ENCODE assay signal across 8 cellular contexts in the genomic region with DNA sequence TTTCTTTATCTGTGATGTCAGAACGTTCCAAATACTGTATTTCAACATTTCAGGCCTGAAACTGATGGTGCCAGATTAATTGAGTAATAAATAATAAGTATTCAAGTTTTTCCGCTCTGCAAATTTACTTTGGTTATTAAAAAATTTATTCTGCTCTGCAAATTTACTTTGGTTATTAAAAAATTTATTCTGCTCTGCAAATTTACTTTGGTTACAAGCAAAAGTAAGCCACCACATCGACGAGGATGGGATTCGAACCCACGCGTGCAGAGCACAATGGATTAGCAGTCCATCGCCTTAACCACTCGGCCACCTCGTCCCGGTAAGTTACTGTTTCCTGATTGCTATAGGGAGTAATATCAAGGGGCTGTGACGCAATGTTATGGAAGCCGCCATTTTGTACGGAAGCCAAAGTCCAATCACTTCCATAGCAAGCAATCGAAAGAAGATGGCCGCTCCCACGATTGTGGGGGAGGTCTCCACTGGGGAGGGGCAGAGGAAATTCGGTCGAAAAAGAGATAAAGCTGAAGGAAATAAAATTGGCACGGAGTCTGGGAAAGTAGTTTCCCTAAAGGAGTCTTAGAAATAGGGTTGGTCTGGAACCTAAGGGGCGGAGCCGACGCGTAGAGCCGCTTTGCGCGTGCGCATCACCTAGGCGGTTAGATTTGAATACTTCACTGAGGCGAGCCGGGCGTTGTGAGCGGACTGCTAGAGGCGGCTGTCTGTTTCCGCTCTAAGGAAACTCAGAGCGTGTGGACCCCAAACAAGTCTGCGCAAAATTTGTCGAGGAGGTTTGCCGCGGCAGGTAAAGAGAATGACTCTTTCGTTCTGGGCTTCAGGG. TPM values are rescaled to one million over a fixed set of nuclear protein-coding genes. Genes with fewer than 3 reads are reported as not detected.
DNase-seq lines count a peak whose midpoint lies in the region; ATAC-seq, FAIRE-seq and TF ChIP-seq lines count a peak whose summit lies in the region.

A gene with protein sequence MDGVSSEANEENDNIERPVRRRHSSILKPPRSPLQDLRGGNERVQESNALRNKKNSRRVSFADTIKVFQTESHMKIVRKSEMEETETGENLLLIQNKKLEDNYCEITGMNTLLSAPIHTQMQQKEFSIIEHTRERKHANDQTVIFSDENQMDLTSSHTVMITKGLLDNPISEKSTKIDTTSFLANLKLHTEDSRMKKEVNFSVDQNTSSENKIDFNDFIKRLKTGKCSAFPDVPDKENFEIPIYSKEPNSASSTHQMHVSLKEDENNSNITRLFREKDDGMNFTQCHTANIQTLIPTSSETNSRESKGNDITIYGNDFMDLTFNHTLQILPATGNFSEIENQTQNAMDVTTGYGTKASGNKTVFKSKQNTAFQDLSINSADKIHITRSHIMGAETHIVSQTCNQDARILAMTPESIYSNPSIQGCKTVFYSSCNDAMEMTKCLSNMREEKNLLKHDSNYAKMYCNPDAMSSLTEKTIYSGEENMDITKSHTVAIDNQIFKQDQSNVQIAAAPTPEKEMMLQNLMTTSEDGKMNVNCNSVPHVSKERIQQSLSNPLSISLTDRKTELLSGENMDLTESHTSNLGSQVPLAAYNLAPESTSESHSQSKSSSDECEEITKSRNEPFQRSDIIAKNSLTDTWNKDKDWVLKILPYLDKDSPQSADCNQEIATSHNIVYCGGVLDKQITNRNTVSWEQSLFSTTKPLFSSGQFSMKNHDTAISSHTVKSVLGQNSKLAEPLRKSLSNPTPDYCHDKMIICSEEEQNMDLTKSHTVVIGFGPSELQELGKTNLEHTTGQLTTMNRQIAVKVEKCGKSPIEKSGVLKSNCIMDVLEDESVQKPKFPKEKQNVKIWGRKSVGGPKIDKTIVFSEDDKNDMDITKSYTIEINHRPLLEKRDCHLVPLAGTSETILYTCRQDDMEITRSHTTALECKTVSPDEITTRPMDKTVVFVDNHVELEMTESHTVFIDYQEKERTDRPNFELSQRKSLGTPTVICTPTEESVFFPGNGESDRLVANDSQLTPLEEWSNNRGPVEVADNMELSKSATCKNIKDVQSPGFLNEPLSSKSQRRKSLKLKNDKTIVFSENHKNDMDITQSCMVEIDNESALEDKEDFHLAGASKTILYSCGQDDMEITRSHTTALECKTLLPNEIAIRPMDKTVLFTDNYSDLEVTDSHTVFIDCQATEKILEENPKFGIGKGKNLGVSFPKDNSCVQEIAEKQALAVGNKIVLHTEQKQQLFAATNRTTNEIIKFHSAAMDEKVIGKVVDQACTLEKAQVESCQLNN (N-terminal part only) (plus strand): TSS at position 662 of the 841 bp plus-strand sequence. CDS start 8,683 bp downstream, outside the sequence.

- H3K27me3 ChIP-seq in adrenal gland (peaks cover 3% of the 10 kb centered on the region), heart left ventricle (no peaks in the 10 kb centered on the region), trophoblast cell (ENCODE audit: insufficient read depth, low read length) (no peaks in the 10 kb centered on the region), transverse colon (no peaks in the 10 kb centered on the region)

- 1 to 3% (median 2%) methylated on average over 33 to 41 of the region's 41 CpGs for whole genome bisulfite sequencing in adrenal gland, 4 donors
- WGBS in heart left ventricle, 4 donors, result 4% methylated on average over 39 to 41 of the region's 41 CpGs
- no CpG with 5 or more reads among the region's 41 CpGs for WGBS in trophoblast cell (ENCODE audit: extremely low coverage, insufficient coverage, insufficient read length)
- WGBS in transverse colon (ENCODE audit: low coverage in 1 of 2), 2 donors, result 3 to 13% methylated on average over 12 to 41 of the region's 41 CpGs

- TF ChIP-seq POLR2A in GM12892 (IDR thresholded peaks at IDR 0.05; ENCODE audit: low read depth, low read length) (no peak), adrenal gland (IDR thresholded peaks at IDR 0.05) (peak in 1 of 2 donors; percentile 18), heart left ventricle (IDR thresholded peaks at IDR 0.05) (no peak), transverse colon (IDR thresholded peaks at IDR 0.05) (no peak)

- H2AK5ac ChIP-seq in trophoblast cell (ENCODE audit: low read length), result no peak within 1 kb of the TSS

- H3K4me2 ChIP-seq in trophoblast cell (ENCODE audit: low read length), result peak within 1 kb of the TSS; percentile 74

- H2BK120ac ChIP-seq in trophoblast cell (ENCODE audit: insufficient read depth, low read length, poor library complexity), result peak within 1 kb of the TSS; percentile 86

- H3K27ac ChIP-seq in adrenal gland (peak within 1 kb of the TSS; percentile 35 to 96 (median 89)), heart left ventricle (peak within 1 kb of the TSS; percentile 83 to 98 (median 88)), trophoblast cell (ENCODE audit: low read depth, low read length) (peak within 1 kb of the TSS; percentile 86), transverse colon (peak within 1 kb of the TSS; percentile 84 to 89 (median 88))

- H3K14ac ChIP-seq in trophoblast cell (ENCODE audit: low read length), result peak within 1 kb of the TSS; percentile 79

- peak within 1 kb of the TSS; percentile 92 for H4K8ac ChIP-seq in trophoblast cell (ENCODE audit: low read depth, low read length)

- TF ChIP-seq EP300 in transverse colon (IDR thresholded peaks at IDR 0.05; ENCODE audit: low read depth), result no peak

- H3K9ac ChIP-seq in trophoblast cell (ENCODE audit: low read length), result peak within 1 kb of the TSS; percentile 85

- peak within 1 kb of the TSS; percentile 54 for H3K18ac ChIP-seq in trophoblast cell (ENCODE audit: low read length)

- H3K4me3 ChIP-seq in adrenal gland, result peak within 1 kb of the TSS in 3 of 4 donors; percentile 15 to 57 (median 35)
- H3K4me3 ChIP-seq in heart left ventricle, result peak within 1 kb of the TSS; percentile 51 to 80 (median 60)
- H3K4me3 ChIP-seq in trophoblast cell (ENCODE audit: low read depth, low read length), result peak within 1 kb of the TSS; percentile 92
- peak within 1 kb of the TSS; percentile 34 to 61 (median 57) for H3K4me3 ChIP-seq in transverse colon

- H3K4ac ChIP-seq in trophoblast cell (ENCODE audit: low read depth, low read length), result no peak within 1 kb of the TSS

- H4K91ac ChIP-seq in trophoblast cell (ENCODE audit: low read depth, low read length), result peak within 1 kb of the TSS; percentile 87

- intact Hi-C loops in adrenal gland (cut with DNase I), result no loop called here
- intact Hi-C loops in heart left ventricle (cut with DNase I), result loop anchor here in 9 of 10 donors (1.0 to 10.0 kb wide), 7 partner anchors 82 to 301 kb away; partner anchors contain the start of genes VPS18 (in 9 of the 9), RAD51 (in 2 of the 9), C15orf62 (in 1 of the 9) and GCHFR (in 1 of the 9)
- intact Hi-C loops in transverse colon (cut with DNase I; ENCODE audit: low total_unique reads), result no loop called here

- peak within 1 kb of the TSS; percentile 80 for H4K12ac ChIP-seq in trophoblast cell (ENCODE audit: low read depth, low read length)

- H2BK5ac ChIP-seq in trophoblast cell (ENCODE audit: low read depth, low read length, poor library complexity), result peak within 1 kb of the TSS; percentile 94

- H2BK12ac ChIP-seq in trophoblast cell (ENCODE audit: low read length), result no peak within 1 kb of the TSS

- H3K36me3 ChIP-seq in adrenal gland (replicated peaks in 1 of 2) (no peaks in the 10 kb centered on the region), heart left ventricle (no peaks in the 10 kb centered on the region), trophoblast cell (ENCODE audit: control insufficient read depth in 1 of 2, insufficient read depth in 2 of 2, low read length in 2 of 2) (no peaks in the 10 kb centered on the region), transverse colon (no peaks in the 10 kb centered on the region)

- DNase-seq in GM12892 (ENCODE audit: insufficient read length) (peak; percentile 52), NCI-H146 treated with DMSO at 0.1 percent for 48 hours (lab: John Stamatoyannopoulos, UW; ENCODE audit: unreplicated experiment) (peak; percentile 92), T-helper 1 cell (peak; percentile 71 to 95 (median 77)), adrenal gland (peak; percentile 88 to 99 (median 91)), heart left ventricle (peak; percentile 83 to 94 (median 90)), trophoblast cell (peak; percentile 94 to 98), transverse colon (peak; percentile 94)

- H3K4me1 ChIP-seq in adrenal gland (replicated peaks in 1 of 2) (peaks cover 5 to 12% of the 10 kb centered on the region in 2 donors), heart left ventricle (peaks cover 0 to 24% (median 7%) of the 10 kb centered on the region in 12 donors), trophoblast cell (ENCODE audit: control insufficient read depth in 1 of 2, insufficient read depth in 2 of 2, low read length in 2 of 2) (no peaks in the 10 kb centered on the region), transverse colon (peaks cover 0 to 27% (median 7%) of the 10 kb centered on the region in 4 donors)

- H3K79me1 ChIP-seq in trophoblast cell (ENCODE audit: low read length), result peaks cover 3% of the 10 kb centered on the region

- in situ Hi-C loops in transverse colon (cut with MboI; ENCODE audit: low pct_ligation_motif_present in 1 of 4, low pct_unique_long_range_greater_than_20kb in 1 of 4, low sequenced_read_pairs in 3 of 4), result loop anchor here in 2 of 4 donors (10.0 to 25.0 kb wide), 2 partner anchors 101 to 168 kb away; partner anchors contain the start of genes C15orf62 (in 1 of the 2), GCHFR (in 1 of the 2), RAD51 (in 1 of the 2) and RMDN3 (in 1 of the 2)

- ATAC-seq in HG02870 (IDR thresholded peaks at IDR 0.05; ENCODE audit: unreplicated experiment), result peak; percentile 68
- peak; percentile 95 to 97 (median 96) for ATAC-seq in heart left ventricle

- H3K79me2 ChIP-seq in trophoblast cell (ENCODE audit: control insufficient read depth, insufficient read depth, low read length, poor library complexity), result peaks cover 5% of the 10 kb centered on the region

- peak in 1 of 6 experiments; percentile 5 for TF ChIP-seq CTCF in adrenal gland (IDR thresholded peaks at IDR 0.05)
- peak in 1 of 12 donors; percentile 0 for TF ChIP-seq CTCF in heart left ventricle (IDR thresholded peaks at IDR 0.05)
- TF ChIP-seq CTCF in transverse colon (IDR thresholded peaks at IDR 0.05), result no peak

- H3K9me3 ChIP-seq in adrenal gland (replicated peaks in 1 of 3), result no peaks in the 10 kb centered on the region
- no peaks in the 10 kb centered on the region for H3K9me3 ChIP-seq in heart left ventricle
- H3K9me3 ChIP-seq in trophoblast cell (ENCODE audit: insufficient read depth, low read depth, low read length), result no peaks in the 10 kb centered on the region
- H3K9me3 ChIP-seq in transverse colon, result no peaks in the 10 kb centered on the region

- H2AFZ ChIP-seq in trophoblast cell (ENCODE audit: insufficient read depth, low read length, poor library complexity), result peak within 1 kb of the TSS; percentile 96

- peak; percentile 91 for FAIRE-seq in GM12892 (lab: Jason Lieb, UNC)

- no peak within 1 kb of the TSS for H3K23ac ChIP-seq in trophoblast cell (ENCODE audit: low read length)

RNA-seq across cellular contexts. Expression of the gene that starts here (rescaled TPM):
- 10.7 TPM for polyA plus RNA-seq in GM12892 (2012; ENCODE audit: missing spikeins)
- total RNA-seq in adrenal gland (1 to 10 TPM in 7 of 8 donors, under 1 TPM in 1; 0.69 to 2.1 (median 1.6) TPM), heart left ventricle (1 to 10 TPM in 4 of 9 donors, under 1 TPM in 4, not detected in 1; 0.11 to 5.9 (median 1.0) TPM), transverse colon (1 to 10 TPM; 3.4 to 7.6 (median 3.9) TPM)
- polyA plus RNA-seq in adrenal gland (under 1 TPM; 0.13 to 0.77 (median 0.16) TPM), heart left ventricle (under 1 TPM; 0.04 to 0.07 TPM)
- 10.1 and 11.0 TPM in 2 replicates for polyA plus RNA-seq in trophoblast cell (2013)

Comparison
In these comparisons a context has a peak if more than half of its experiments do, and no peak if none do; other contexts are left out.
1. Peak in every context shown above with its lines: DNase-seq, ATAC-seq, H3K4me3 ChIP-seq and H3K27ac ChIP-seq.
2. H3K4me3 ChIP-seq: peak in every context shown above with its lines; median percentile 92 in trophoblast cell; 60 in heart left ventricle; 57 in transverse colon; 35 in adrenal gland.
3. intact Hi-C loops: an anchor here in heart left ventricle (1.0 to 10.0 kb wide); none called in adrenal gland and transverse colon.